Comparison of ENCODE assay signal across 36 cellular contexts in the genomic region with DNA sequence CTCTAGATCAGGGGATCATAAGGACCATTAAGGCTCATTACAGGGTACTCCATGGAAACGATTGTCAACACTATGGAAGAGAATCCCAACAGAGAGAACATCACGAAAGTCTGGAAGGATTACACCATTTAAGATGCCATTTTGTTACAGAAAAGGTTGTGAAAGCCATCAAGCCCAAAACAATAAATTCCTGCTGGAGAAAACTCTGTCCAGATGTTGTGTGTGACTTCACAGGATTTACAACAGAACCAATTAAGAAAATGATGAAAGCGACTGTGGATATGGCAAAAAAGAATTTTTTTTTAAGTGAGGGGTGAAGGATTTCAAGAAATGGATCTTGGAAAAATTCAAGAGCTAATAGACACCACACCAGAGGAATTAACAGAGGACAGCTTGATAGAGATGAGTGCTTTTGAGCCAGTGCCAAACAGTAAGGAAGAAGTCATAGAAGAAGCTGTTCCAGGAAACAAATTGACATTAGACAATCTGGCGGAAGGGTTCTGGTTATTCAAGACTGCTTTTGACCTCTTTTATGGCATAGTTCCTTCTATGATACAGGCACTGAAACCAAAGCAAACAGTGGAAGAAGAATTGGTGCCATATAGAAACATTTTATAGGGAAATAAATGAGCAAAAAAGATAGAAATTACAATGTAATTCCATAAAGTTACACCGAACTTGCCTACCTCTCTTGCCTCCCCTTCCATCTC. TPM values are rescaled to one million over a fixed set of nuclear protein-coding genes. Genes with fewer than 3 reads are reported as not detected.
"Had no signal": no experiment of that assay in that cellular context is flagged by ENCODE, and none has a peak within 500 bp of the region (broad histone marks: within the 10 kb centered on the region; RNA-seq: fewer than 3 reads in every experiment).

No MANE protein-coding gene starts in this region.

- DNase-seq: activated CD4-positive, alpha-beta memory T cell treated with anti-CD3 and anti-CD28 coated beads for 36 hours; activated CD4-positive, alpha-beta T cell treated with anti-CD3 and anti-CD28 coated beads for 36 hours; activated CD4-positive, alpha-beta T cell treated with anti-CD3 and anti-CD28 coated beads, Interleukin-2, amount 10 ng/mL, durations not matched to agents 24 days and 14 days; activated CD4-positive, CD25-positive, alpha-beta regulatory T cell; activated CD4-positive, CD25-positive, alpha-beta regulatory T cell treated with anti-CD3 and anti-CD28 coated beads, Interleukin-2, amount 50 U/mL, for 72 hours; activated CD8-positive, alpha-beta memory T cell treated with anti-CD3 and anti-CD28 coated beads, Interleukin-2, amount 10 ng/mL, durations not matched to agents 7 days and 5 days; activated CD8-positive, alpha-beta memory T cell treated with anti-CD3 and anti-CD28 coated beads, Interleukin-2, amount 50 U/mL, for 4 hours; activated CD8-positive, alpha-beta T cell treated with anti-CD3 and anti-CD28 coated beads, Interleukin-2, amount 10 ng/mL, durations not matched to agents 7 days and 5 days; activated effector memory CD4-positive, alpha-beta T cell treated with anti-CD3 and anti-CD28 coated beads, Interleukin-2, amount 50 U/mL, for 16 hours; activated naive CD4-positive, alpha-beta T cell treated with anti-CD3 and anti-CD28 coated beads for 36 hours; activated naive CD8-positive, alpha-beta T cell treated with anti-CD3 and anti-CD28 coated beads for 36 hours; activated naive CD8-positive, alpha-beta T cell treated with anti-CD3 and anti-CD28 coated beads, Interleukin-2, amount 50 U/mL, for 24 hours; activated T-cell treated with anti-CD3 and anti-CD28 coated beads, Interleukin-2, amount 50 U/mL, for 1 hour; activated T-cell treated with anti-CD3 and anti-CD28 coated beads, Interleukin-2, amount 50 U/mL, for 48 hours; central memory CD4-positive, alpha-beta T cell; cerebellar nuclear complex; colonic mucosa; effector CD8-positive, alpha-beta T cell; foreskin keratinocyte; gastrocnemius medialis; glutamatergic neuron; heart left ventricle; T-cell; T-helper 9 cell had no signal

- H3K4me3 ChIP-seq: ascending aorta, breast epithelium, cardiac muscle cell, colonic mucosa, gastrocnemius medialis, heart left ventricle had no signal

- ATAC-seq: activated CD4-positive, alpha-beta T cell treated with anti-CD3 and anti-CD28 coated beads for 36 hours; activated CD8-positive, alpha-beta memory T cell treated with anti-CD3 and anti-CD28 coated beads, Interleukin-2, amount 10 ng/mL, durations not matched to agents 7 days and 5 days; activated CD8-positive, alpha-beta T cell treated with anti-CD3 and anti-CD28 coated beads, Interleukin-2, amount 10 ng/mL, durations not matched to agents 7 days and 5 days; activated naive CD8-positive, alpha-beta T cell treated with anti-CD3 and anti-CD28 coated beads, Interleukin-2, amount 50 U/mL, for 24 hours; foreskin keratinocyte; gastrocnemius medialis; heart left ventricle; T-cell had no signal

- H3K27ac ChIP-seq: ascending aorta, breast epithelium, cardiac muscle cell, colonic mucosa, epithelial cell of prostate, foreskin keratinocyte, gastrocnemius medialis, heart left ventricle had no signal

- H3K36me3 Mint-ChIP-seq: brain had no signal

- H3K4me1 Mint-ChIP-seq: activated naive CD4-positive, alpha-beta T cell treated with anti-CD3 and anti-CD28 coated beads, Interleukin-2, amount 50 U/mL, for 24 hours had no signal

- H3K4me3 Mint-ChIP-seq: activated CD4-positive, alpha-beta memory T cell treated with anti-CD3 and anti-CD28 coated beads for 36 hours; activated CD4-positive, alpha-beta T cell treated with anti-CD3 and anti-CD28 coated beads for 36 hours; activated CD4-positive, alpha-beta T cell treated with anti-CD3 and anti-CD28 coated beads, Interleukin-2, amount 10 ng/mL, durations not matched to agents 24 days and 14 days; activated CD8-positive, alpha-beta memory T cell treated with anti-CD3 and anti-CD28 coated beads, Interleukin-2, amount 10 ng/mL, durations not matched to agents 7 days and 5 days; activated CD8-positive, alpha-beta T cell treated with anti-CD3 and anti-CD28 coated beads, Interleukin-2, amount 10 ng/mL, durations not matched to agents 7 days and 5 days; activated naive CD4-positive, alpha-beta T cell treated with anti-CD3 and anti-CD28 coated beads for 36 hours; activated naive CD4-positive, alpha-beta T cell treated with anti-CD3 and anti-CD28 coated beads, Interleukin-2, amount 50 U/mL, for 24 hours; activated naive CD8-positive, alpha-beta T cell treated with anti-CD3 and anti-CD28 coated beads for 36 hours; activated naive CD8-positive, alpha-beta T cell treated with anti-CD3 and anti-CD28 coated beads, Interleukin-2, amount 50 U/mL, for 24 hours; activated T-helper 1 cell treated with anti-CD3 and anti-CD28 coated beads, Interleukin-12 subunit alpha, Interleukin-12 subunit beta, Interleukin-2, Interleukin-4 antibody, amounts not matched to agents 30 ng/mL and 10 ng/mL and 1 ng/mL, durations not matched to agents 14 hours and 24 hours and 36 hours; brain; T-cell; T-helper 1 cell treated with Interleukin-12 subunit alpha and Interleukin-12 subunit beta and Interleukin-4 antibody, amounts not matched to agents 30 μg/mL and 1 μg/mL, for 36 hours had no signal

- H3K27ac Mint-ChIP-seq: activated CD4-positive, alpha-beta memory T cell treated with anti-CD3 and anti-CD28 coated beads for 36 hours; activated CD4-positive, alpha-beta T cell treated with anti-CD3 and anti-CD28 coated beads for 36 hours; activated CD4-positive, alpha-beta T cell treated with anti-CD3 and anti-CD28 coated beads, Interleukin-2, amount 10 ng/mL, durations not matched to agents 24 days and 14 days; activated CD8-positive, alpha-beta memory T cell treated with anti-CD3 and anti-CD28 coated beads, Interleukin-2, amount 10 ng/mL, durations not matched to agents 7 days and 5 days; activated CD8-positive, alpha-beta T cell treated with anti-CD3 and anti-CD28 coated beads, Interleukin-2, amount 10 ng/mL, durations not matched to agents 7 days and 5 days; activated naive CD4-positive, alpha-beta T cell treated with anti-CD3 and anti-CD28 coated beads for 36 hours; activated naive CD4-positive, alpha-beta T cell treated with anti-CD3 and anti-CD28 coated beads, Interleukin-2, amount 50 U/mL, for 24 hours; activated naive CD8-positive, alpha-beta T cell treated with anti-CD3 and anti-CD28 coated beads for 36 hours; activated naive CD8-positive, alpha-beta T cell treated with anti-CD3 and anti-CD28 coated beads, Interleukin-2, amount 50 U/mL, for 24 hours; activated T-helper 1 cell treated with anti-CD3 and anti-CD28 coated beads, Interleukin-12 subunit alpha, Interleukin-12 subunit beta, Interleukin-2, Interleukin-4 antibody, amounts not matched to agents 30 ng/mL and 10 ng/mL and 1 ng/mL, durations not matched to agents 14 hours and 24 hours and 36 hours; activated T-helper 2 cell treated with anti-CD3 and anti-CD28 coated beads, Interferon-gamma antibody, Interleukin-2, Interleukin-4, amounts not matched to agents 10 μg/mL and 5 μg/mL and 100 μg/mL, durations not matched to agents 14 hours and 24 hours and 36 hours; brain; T-cell; T-helper 1 cell treated with Interleukin-12 subunit alpha and Interleukin-12 subunit beta and Interleukin-4 antibody, amounts not matched to agents 30 μg/mL and 1 μg/mL, for 36 hours had no signal

RNA-seq across cellular contexts. Expression of a gene that starts 56.1 kb away (rescaled TPM):
- total RNA-seq: activated CD4-positive, alpha-beta T cell treated with anti-CD3 and anti-CD28 coated beads, Interleukin-2, amount 10 ng/mL, durations not matched to agents 24 days and 14 days; activated CD8-positive, alpha-beta T cell treated with anti-CD3 and anti-CD28 coated beads, Interleukin-2, amount 10 ng/mL, durations not matched to agents 7 days and 5 days; activated naive CD4-positive, alpha-beta T cell treated with anti-CD3 and anti-CD28 coated beads for 36 hours; activated T-helper 1 cell treated with anti-CD3 and anti-CD28 coated beads, Interleukin-12 subunit alpha, Interleukin-12 subunit beta, Interleukin-2, Interleukin-4 antibody, amounts not matched to agents 30 ng/mL and 10 ng/mL and 1 ng/mL, durations not matched to agents 14 hours and 24 hours and 36 hours; activated T-helper 2 cell treated with anti-CD3 and anti-CD28 coated beads, Interferon-gamma antibody, Interleukin-2, Interleukin-4, amounts not matched to agents 10 μg/mL and 5 μg/mL and 100 μg/mL, durations not matched to agents 14 hours and 24 hours and 36 hours; ascending aorta; cardiac muscle cell; dermis microvascular lymphatic vessel endothelial cell; endothelial cell of umbilical vein; fibroblast of lung; foreskin keratinocyte had no signal
- polyA plus RNA-seq: cardiac muscle cell, endothelial cell of umbilical vein, fibroblast of lung, foreskin keratinocyte had no signal
